ENCODE assay signal across 13 cellular contexts in genomic region chr5:172493906-172494305, GRCh38. TPM values are rescaled to one million over a fixed set of nuclear protein-coding genes. Genes with fewer than 3 reads are reported as not detected.
DNase-seq lines count a peak whose midpoint lies in the region; ATAC-seq and TF ChIP-seq lines count a peak whose summit lies in the region.
"Had no signal": no experiment of that assay in that cellular context is flagged by ENCODE, and none has a peak within 500 bp of the region (broad histone marks: within the 10 kb centered on the region; RNA-seq: fewer than 3 reads in every experiment).

No MANE protein-coding gene starts in this region.

- ATAC-seq in Right ventricle myocardium inferior (no peak), sciatic nerve (no peak), left colon (no peak)
- ATAC-seq: GM12878 had no signal

- H3K27me3 ChIP-seq in right atrium auricular region: no peaks in the 10 kb centered on the region

- no peak for TF ChIP-seq CTCF in right atrium auricular region (IDR thresholded peaks at IDR 0.05)

- no peak overlapping the region for H3K4me3 ChIP-seq in right atrium auricular region
- H3K4me3 ChIP-seq: GM12878, GM23248 had no signal

- peaks cover 0 to 13% of the 10 kb centered on the region in 2 donors for H3K4me1 ChIP-seq in right atrium auricular region

- H3K36me3 ChIP-seq in right atrium auricular region: no peaks in the 10 kb centered on the region

- no peaks in the 10 kb centered on the region for H3K9me3 ChIP-seq in right atrium auricular region

- DNase-seq in right atrium auricular region (ENCODE audit: low spot score): peak; percentile 18
- no peak for DNase-seq in Right ventricle myocardium inferior (ENCODE audit: missing footprints)
- peak; percentile 21 for DNase-seq in ecto neural progenitor cell (ENCODE audit: low spot score)
- DNase-seq in sciatic nerve (ENCODE audit: low spot score): peak; percentile 23
- no peak for DNase-seq in NCI-H1694 (lab: John Stamatoyannopoulos, UW)
- no peak for DNase-seq in stimulated activated naive CD4-positive, alpha-beta T cell treated with Interleukin-2 at 50 U/mL for 16 hours (lab: John Stamatoyannopoulos, UW)
- DNase-seq in left colon: no peak
- DNase-seq: CD4-positive, alpha-beta memory T cell; DMS79; GM23248 had no signal

- H3K27ac ChIP-seq in right atrium auricular region: no peak overlapping the region
- H3K27ac ChIP-seq: C4-2B, GM23248 had no signal

- intact Hi-C loops in Right ventricle myocardium inferior (cut with DNase I): no loop called here
- intact Hi-C loops in sciatic nerve (cut with DNase I): no loop called here
- intact Hi-C loops in left colon (cut with DNase I, micrococcal nuclease): no loop called here

RNA-seq across cellular contexts. Expression of gene SH3PXD2B, which starts 39.6 kb away (rescaled TPM):
- total RNA-seq in right atrium auricular region: 10 to 100 TPM in 1 of 2 donors, 1 to 10 TPM in 1; 7.2 to 13.9 TPM
- 5.4 TPM for total RNA-seq in Right ventricle myocardium inferior
- 39.5 TPM for total RNA-seq in sciatic nerve
- 10 to 100 TPM; 11.1 to 12.6 TPM for total RNA-seq in left colon
- total RNA-seq: B cell had no signal

Comparison
In these comparisons a context has a peak if more than half of its experiments do, and no peak if none do; other contexts are left out.
1. DNase-seq: peak in right atrium auricular region (single experiment), ecto neural progenitor cell (single experiment) and sciatic nerve (single experiment); none in Right ventricle myocardium inferior (single experiment), NCI-H1694 (single experiment), stimulated activated naive CD4-positive, alpha-beta T cell treated with Interleukin-2 at 50 U/mL for 16 hours (single experiment) and left colon (0 of 2).